In the genomic region with DNA sequence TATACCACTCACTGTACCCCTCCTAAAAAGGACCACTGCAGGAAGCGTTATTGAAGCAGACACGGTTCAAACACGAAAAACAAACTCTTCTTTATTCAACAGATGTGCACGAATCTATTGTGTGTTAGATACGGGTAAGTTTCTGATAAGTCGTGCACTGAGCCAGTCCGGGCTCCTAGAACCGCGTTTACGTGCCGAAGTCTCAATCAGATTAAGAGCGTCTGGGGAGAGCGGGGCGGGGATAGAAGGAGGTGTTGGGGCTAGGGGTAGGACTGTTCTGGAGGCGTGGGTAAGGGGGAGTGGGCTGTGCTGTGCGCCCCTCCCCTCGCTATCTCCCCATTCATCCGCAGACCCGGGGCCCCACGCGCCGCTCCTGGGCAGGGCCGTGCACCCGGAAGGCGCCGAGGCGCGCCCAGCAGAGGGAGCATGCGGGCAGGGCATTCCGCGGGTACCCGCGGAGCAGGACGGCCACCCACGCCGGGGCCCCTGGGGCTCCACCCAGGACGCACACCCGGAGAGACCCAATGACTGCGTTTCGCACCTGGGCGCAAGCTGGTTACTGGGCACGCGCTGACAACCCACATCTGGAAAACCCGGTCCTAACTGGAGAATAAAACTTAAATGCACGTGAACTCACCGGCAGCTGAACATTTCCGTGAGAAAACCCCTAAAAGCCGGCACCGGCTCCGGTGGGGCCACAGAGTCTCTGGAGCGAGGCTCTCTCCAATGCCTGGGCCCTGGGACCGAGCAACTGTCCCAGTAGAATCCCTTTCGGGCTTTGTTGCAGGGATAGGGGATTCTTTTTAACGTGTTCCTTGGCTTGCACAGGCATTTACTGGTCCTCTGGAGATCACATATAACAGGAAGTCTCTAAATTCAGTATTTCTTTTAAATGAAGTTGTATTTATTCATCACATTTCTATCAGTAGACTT, we compare ENCODE assay signal across 1 cellular context.
A peak's percentile ranks its signal among the peaks of the same experiment; 100 is the strongest.
TF ChIP-seq lines count a peak whose summit lies in the region.

No MANE protein-coding gene starts in this region.

TF ChIP-seq in HepG2, 621 proteins besides CTCF, POLR2A, EP300 and RAD21 (continued from another document):
- TF ChIP-seq, protein P1, sequence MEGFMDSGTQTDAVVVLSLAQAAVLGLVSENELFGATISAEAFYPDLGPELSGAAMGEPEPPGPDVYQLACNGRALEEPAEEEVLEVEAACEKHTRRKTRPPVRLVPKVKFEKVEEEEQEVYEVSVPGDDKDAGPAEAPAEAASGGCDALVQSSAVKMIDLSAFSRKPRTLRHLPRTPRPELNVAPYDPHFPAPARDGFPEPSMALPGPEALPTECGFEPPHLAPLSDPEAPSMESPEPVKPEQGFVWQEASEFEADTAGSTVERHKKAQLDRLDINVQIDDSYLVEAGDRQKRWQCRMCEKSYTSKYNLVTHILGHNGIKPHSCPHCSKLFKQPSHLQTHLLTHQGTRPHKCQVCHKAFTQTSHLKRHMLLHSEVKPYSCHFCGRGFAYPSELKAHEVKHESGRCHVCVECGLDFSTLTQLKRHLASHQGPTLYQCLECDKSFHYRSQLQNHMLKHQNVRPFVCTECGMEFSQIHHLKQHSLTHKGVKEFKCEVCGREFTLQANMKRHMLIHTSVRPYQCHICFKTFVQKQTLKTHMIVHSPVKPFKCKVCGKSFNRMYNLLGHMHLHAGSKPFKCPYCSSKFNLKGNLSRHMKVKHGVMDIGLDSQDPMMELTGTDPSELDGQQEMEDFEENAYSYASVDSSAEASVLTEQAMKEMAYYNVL (CRISPR knock-in tag; IDR thresholded peaks at IDR 0.05; ENCODE audit: borderline replicate concordance), result peak; percentile 78
- TF ChIP-seq, protein P2, sequence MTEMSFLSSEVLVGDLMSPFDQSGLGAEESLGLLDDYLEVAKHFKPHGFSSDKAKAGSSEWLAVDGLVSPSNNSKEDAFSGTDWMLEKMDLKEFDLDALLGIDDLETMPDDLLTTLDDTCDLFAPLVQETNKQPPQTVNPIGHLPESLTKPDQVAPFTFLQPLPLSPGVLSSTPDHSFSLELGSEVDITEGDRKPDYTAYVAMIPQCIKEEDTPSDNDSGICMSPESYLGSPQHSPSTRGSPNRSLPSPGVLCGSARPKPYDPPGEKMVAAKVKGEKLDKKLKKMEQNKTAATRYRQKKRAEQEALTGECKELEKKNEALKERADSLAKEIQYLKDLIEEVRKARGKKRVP (CRISPR knock-in tag; IDR thresholded peaks at IDR 0.05), result peak in 1 of 2 experiments; percentile 30; a peak in 1 of 4 replicates
- TF ChIP-seq KLF15 (CRISPR knock-in tag; IDR thresholded peaks at IDR 0.05; ENCODE audit: borderline replicate concordance), result no peak
- TF ChIP-seq CBFB (CRISPR knock-in tag; IDR thresholded peaks at IDR 0.05), result peak; percentile 82; the same call in 1 of the 2 replicates
- TF ChIP-seq ZFP91 (CRISPR knock-in tag; IDR thresholded peaks at IDR 0.05; ENCODE audit: borderline replicate concordance), result peak; percentile 83
- no peak for TF ChIP-seq ZNF264 (CRISPR knock-in tag; IDR thresholded peaks at IDR 0.05)
- TF ChIP-seq ZNF589 (CRISPR knock-in tag; conservative IDR thresholded peaks at IDR 0.05), result no peak; the same call in 1 of the 2 replicates
- TF ChIP-seq TRIM24 (CRISPR knock-in tag; IDR thresholded peaks at IDR 0.05), result no peak
- 0 out of 2 replicates have a peak, but pooled peaks have one; percentile 60 for TF ChIP-seq ZSCAN29 (CRISPR knock-in tag; conservative IDR thresholded peaks at IDR 0.05)
- no peak for TF ChIP-seq FLYWCH1 (CRISPR knock-in tag; IDR thresholded peaks at IDR 0.05)
- TF ChIP-seq ZNF317 (CRISPR knock-in tag; IDR thresholded peaks at IDR 0.05), result peak; percentile 19; the same call in 1 of the 2 replicates
- no peak for TF ChIP-seq ZNF569 (CRISPR knock-in tag; IDR thresholded peaks at IDR 0.05; ENCODE audit: borderline replicate concordance)
- TF ChIP-seq EEA1 (CRISPR knock-in tag; IDR thresholded peaks at IDR 0.05; ENCODE audit: borderline replicate concordance), result no peak
- TF ChIP-seq IRF9 (CRISPR knock-in tag; IDR thresholded peaks at IDR 0.05; ENCODE audit: borderline replicate concordance), result peak; percentile 14; the same call in 1 of the 2 replicates
- TF ChIP-seq ZNF343 (CRISPR knock-in tag; IDR thresholded peaks at IDR 0.05), result 0 out of 2 replicates have a peak, but pooled peaks have one; percentile 26
- TF ChIP-seq BCL6 (CRISPR knock-in tag; IDR thresholded peaks at IDR 0.05), result 0 out of 2 replicates have a peak, but pooled peaks have one; percentile 26
- TF ChIP-seq, protein P3, sequence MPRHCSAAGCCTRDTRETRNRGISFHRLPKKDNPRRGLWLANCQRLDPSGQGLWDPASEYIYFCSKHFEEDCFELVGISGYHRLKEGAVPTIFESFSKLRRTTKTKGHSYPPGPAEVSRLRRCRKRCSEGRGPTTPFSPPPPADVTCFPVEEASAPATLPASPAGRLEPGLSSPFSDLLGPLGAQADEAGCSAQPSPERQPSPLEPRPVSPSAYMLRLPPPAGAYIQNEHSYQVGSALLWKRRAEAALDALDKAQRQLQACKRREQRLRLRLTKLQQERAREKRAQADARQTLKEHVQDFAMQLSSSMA (CRISPR knock-in tag; IDR thresholded peaks at IDR 0.05), result no peak
- TF ChIP-seq ZNF33B (CRISPR knock-in tag; IDR thresholded peaks at IDR 0.05), result no peak
- no peak; the same call in 1 of the 2 replicates for TF ChIP-seq ZNF543 (CRISPR knock-in tag; IDR thresholded peaks at IDR 0.05)
- no peak for TF ChIP-seq ZNF484 (CRISPR knock-in tag; IDR thresholded peaks at IDR 0.05; ENCODE audit: borderline replicate concordance, low read depth)
- TF ChIP-seq JUNB (CRISPR knock-in tag; IDR thresholded peaks at IDR 0.05; ENCODE audit: borderline replicate concordance), result no peak
- TF ChIP-seq MAF1 (CRISPR knock-in tag; IDR thresholded peaks at IDR 0.05; ENCODE audit: borderline replicate concordance), result no peak; the same call in 1 of the 2 replicates
- no peak for TF ChIP-seq ZNF17 (CRISPR knock-in tag; IDR thresholded peaks at IDR 0.05)
- no peak for TF ChIP-seq ZNF672 (CRISPR knock-in tag; IDR thresholded peaks at IDR 0.05)
- TF ChIP-seq DNMT1 (CRISPR knock-in tag; IDR thresholded peaks at IDR 0.05), result 0 out of 2 replicates have a peak, but pooled peaks have one; percentile 31
- peak; percentile 88; the same call in 1 of the 2 replicates for TF ChIP-seq CAMTA2 (CRISPR knock-in tag; IDR thresholded peaks at IDR 0.05; ENCODE audit: borderline replicate concordance)
- TF ChIP-seq FOXO1 (CRISPR knock-in tag; IDR thresholded peaks at IDR 0.05), result peak; percentile 33; the same call in 1 of the 2 replicates
- no peak for TF ChIP-seq ZNF138 (CRISPR knock-in tag; IDR thresholded peaks at IDR 0.05; ENCODE audit: low read depth)
- no peak for TF ChIP-seq ZZZ3 (CRISPR knock-in tag; IDR thresholded peaks at IDR 0.05; ENCODE audit: borderline replicate concordance)
- no peak for TF ChIP-seq ZNF274 (CRISPR knock-in tag; IDR thresholded peaks at IDR 0.05)
- 0 out of 2 replicates have a peak, but pooled peaks have one; percentile 21 for TF ChIP-seq ZNF12 (CRISPR knock-in tag; IDR thresholded peaks at IDR 0.05)
- peak; percentile 75; the same call in 1 of the 2 replicates for TF ChIP-seq NKX3-1 (CRISPR knock-in tag; IDR thresholded peaks at IDR 0.05)
- TF ChIP-seq SSRP1 (CRISPR knock-in tag; IDR thresholded peaks at IDR 0.05), result no peak
- TF ChIP-seq ESRRA (CRISPR knock-in tag; IDR thresholded peaks at IDR 0.05; ENCODE audit: low read depth), result peak; percentile 35; the same call in 1 of the 2 replicates
- TF ChIP-seq ZNF776 (CRISPR knock-in tag; IDR thresholded peaks at IDR 0.05), result no peak
- TF ChIP-seq, protein P4, sequence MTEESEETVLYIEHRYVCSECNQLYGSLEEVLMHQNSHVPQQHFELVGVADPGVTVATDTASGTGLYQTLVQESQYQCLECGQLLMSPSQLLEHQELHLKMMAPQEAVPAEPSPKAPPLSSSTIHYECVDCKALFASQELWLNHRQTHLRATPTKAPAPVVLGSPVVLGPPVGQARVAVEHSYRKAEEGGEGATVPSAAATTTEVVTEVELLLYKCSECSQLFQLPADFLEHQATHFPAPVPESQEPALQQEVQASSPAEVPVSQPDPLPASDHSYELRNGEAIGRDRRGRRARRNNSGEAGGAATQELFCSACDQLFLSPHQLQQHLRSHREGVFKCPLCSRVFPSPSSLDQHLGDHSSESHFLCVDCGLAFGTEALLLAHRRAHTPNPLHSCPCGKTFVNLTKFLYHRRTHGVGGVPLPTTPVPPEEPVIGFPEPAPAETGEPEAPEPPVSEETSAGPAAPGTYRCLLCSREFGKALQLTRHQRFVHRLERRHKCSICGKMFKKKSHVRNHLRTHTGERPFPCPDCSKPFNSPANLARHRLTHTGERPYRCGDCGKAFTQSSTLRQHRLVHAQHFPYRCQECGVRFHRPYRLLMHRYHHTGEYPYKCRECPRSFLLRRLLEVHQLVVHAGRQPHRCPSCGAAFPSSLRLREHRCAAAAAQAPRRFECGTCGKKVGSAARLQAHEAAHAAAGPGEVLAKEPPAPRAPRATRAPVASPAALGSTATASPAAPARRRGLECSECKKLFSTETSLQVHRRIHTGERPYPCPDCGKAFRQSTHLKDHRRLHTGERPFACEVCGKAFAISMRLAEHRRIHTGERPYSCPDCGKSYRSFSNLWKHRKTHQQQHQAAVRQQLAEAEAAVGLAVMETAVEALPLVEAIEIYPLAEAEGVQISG (CRISPR knock-in tag; IDR thresholded peaks at IDR 0.05), result peak; percentile 77
- TF ChIP-seq ZNF720 (CRISPR knock-in tag; IDR thresholded peaks at IDR 0.05), result no peak
- TF ChIP-seq GABPB1 (CRISPR knock-in tag; IDR thresholded peaks at IDR 0.05), result peak; percentile 88
- no peak for TF ChIP-seq CREB1 (IDR thresholded peaks at IDR 0.05)
- TF ChIP-seq CREB1 (CRISPR knock-in tag; IDR thresholded peaks at IDR 0.05), result no peak
- no peak for TF ChIP-seq SMAD9 (CRISPR knock-in tag; IDR thresholded peaks at IDR 0.05)
- TF ChIP-seq FOXK2 (IDR thresholded peaks at IDR 0.05), result no peak
- no peak for TF ChIP-seq HMG20A (CRISPR knock-in tag; IDR thresholded peaks at IDR 0.05; ENCODE audit: borderline replicate concordance)
- TF ChIP-seq ZEB1 (IDR thresholded peaks at IDR 0.05; ENCODE audit: insufficient replicate concordance, low read depth), result no peak
- TF ChIP-seq ARHGAP35 (CRISPR knock-in tag; IDR thresholded peaks at IDR 0.05; ENCODE audit: borderline replicate concordance), result no peak; the same call in 1 of the 2 replicates
- TF ChIP-seq, protein P5, sequence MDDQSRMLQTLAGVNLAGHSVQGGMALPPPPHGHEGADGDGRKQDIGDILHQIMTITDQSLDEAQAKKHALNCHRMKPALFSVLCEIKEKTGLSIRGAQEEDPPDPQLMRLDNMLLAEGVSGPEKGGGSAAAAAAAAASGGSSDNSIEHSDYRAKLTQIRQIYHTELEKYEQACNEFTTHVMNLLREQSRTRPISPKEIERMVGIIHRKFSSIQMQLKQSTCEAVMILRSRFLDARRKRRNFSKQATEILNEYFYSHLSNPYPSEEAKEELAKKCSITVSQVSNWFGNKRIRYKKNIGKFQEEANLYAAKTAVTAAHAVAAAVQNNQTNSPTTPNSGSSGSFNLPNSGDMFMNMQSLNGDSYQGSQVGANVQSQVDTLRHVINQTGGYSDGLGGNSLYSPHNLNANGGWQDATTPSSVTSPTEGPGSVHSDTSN (CRISPR knock-in tag; IDR thresholded peaks at IDR 0.05; ENCODE audit: borderline replicate concordance), result no peak
- TF ChIP-seq FOXM1 (CRISPR knock-in tag; IDR thresholded peaks at IDR 0.05), result no peak
- no peak for TF ChIP-seq MLLT10 (CRISPR knock-in tag; IDR thresholded peaks at IDR 0.05)
- TF ChIP-seq GMEB2 (CRISPR knock-in tag; IDR thresholded peaks at IDR 0.05; ENCODE audit: low read depth), result no peak
TF ChIP-seq in HepG2: peak in this region for 228.
